ENCODE assay signal across 29 cellular contexts in the genomic region with DNA sequence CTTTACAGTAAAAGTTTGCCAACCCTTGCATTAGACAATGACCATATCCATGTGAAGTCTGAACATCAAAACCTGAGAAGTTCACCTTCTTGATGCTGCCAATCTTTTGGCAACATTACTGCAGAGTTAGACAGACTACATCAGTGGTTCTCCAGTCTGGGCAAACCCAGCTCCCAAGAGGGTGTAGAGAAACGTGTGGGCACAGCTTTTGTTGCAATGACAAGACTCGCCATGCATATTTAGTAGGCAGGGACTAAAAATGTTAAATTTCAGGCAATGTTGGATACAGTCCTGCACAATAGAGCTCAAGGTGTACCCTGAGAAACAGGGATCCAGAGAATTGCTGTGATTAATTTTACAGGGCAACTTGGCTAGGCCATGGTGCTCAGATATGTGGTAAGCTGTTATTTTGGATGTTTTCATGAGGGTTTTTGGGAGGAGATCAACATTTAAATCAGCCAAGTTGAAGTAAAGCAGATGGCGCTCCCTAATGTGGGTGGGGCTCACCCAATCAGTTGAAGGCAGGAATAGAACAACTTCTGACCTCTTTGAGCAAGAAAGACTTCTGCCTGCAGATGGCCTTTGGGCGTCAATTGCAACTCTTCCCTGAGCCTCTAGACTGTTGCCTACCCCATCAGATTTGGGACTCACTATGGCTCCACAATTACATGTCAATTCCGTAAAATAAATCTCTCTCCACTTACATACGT. TPM values are rescaled to one million over a fixed set of nuclear protein-coding genes. Genes with fewer than 3 reads are reported as not detected.
"Had no signal": no experiment of that assay in that cellular context is flagged by ENCODE, and none has a peak within 500 bp of the region (broad histone marks: within the 10 kb centered on the region; RNA-seq: fewer than 3 reads in every experiment).

No MANE protein-coding gene starts in this region.

- H3K27me3 ChIP-seq: pancreas had no signal

- H3K4me3 ChIP-seq: left ventricle myocardium inferior, lung, pancreas, prostate gland, skin epidermis, suprapubic skin, thoracic aorta, tibial artery, upper lobe of right lung had no signal

- H3K4me1 ChIP-seq: left ventricle myocardium inferior, pancreas, prostate gland, suprapubic skin, tibial artery, upper lobe of right lung had no signal

- H3K9me3 ChIP-seq: left ventricle myocardium inferior, pancreas, prostate gland, suprapubic skin, thoracic aorta, tibial artery, upper lobe of right lung had no signal

- H3K27ac ChIP-seq: left ventricle myocardium inferior, pancreas, prostate gland, skin epidermis, suprapubic skin, thoracic aorta, tibial artery, upper lobe of right lung had no signal

- DNase-seq: hypothalamus; islet precursor cell; left ventricle myocardium inferior; mesendoderm; naive B cell; nucleus accumbens; retina; right cardiac atrium; stimulated activated CD4-positive, alpha-beta T cell treated with anti-CD3 and anti-CD28 coated beads, Interleukin-12 subunit alpha, Interleukin-12 subunit beta, amount 100 ng/mL, for 4 hours; stimulated activated CD4-positive, alpha-beta T cell treated with anti-CD3 and anti-CD28 coated beads, Interleukin-15, amount 100 ng/mL, for 24 hours; stimulated activated CD4-positive, alpha-beta T cell treated with anti-CD3 and anti-CD28 coated beads, Interleukin-2, amount 100 ng/mL, for 24 hours; stimulated activated CD4-positive, alpha-beta T cell treated with anti-CD3 and anti-CD28 coated beads, Interleukin-4, amount 100 ng/mL, for 24 hours; stimulated activated naive CD4-positive, alpha-beta T cell; tibial artery; trophoblast cell; upper lobe of right lung had no signal

- ATAC-seq: pancreas; right cardiac atrium; sciatic nerve; stimulated activated effector memory CD8-positive, alpha-beta T cell treated with anti-CD3 and anti-CD28 coated beads, Interleukin-12 subunit alpha, Interleukin-12 subunit beta, amount 100 ng/mL, for 72 hours; upper lobe of right lung had no signal

- FAIRE-seq: pancreas, urothelium cell line had no signal

- H3K36me3 ChIP-seq: left ventricle myocardium inferior, pancreas, prostate gland, suprapubic skin, thoracic aorta, tibial artery, upper lobe of right lung had no signal

RNA-seq across cellular contexts. Expression of a gene that starts 37.6 kb away (rescaled TPM):
- total RNA-seq: left ventricle myocardium inferior, mesothelial cell of epicardium, mononuclear cell, neural crest cell, prostate gland, right cardiac atrium, subcutaneous adipose tissue, thoracic aorta, upper lobe of right lung had no signal
- polyA plus RNA-seq: right cardiac atrium had no signal
